ENCODE assay signal across 12 cellular contexts in genomic region chr10:1454428-1454827, GRCh38.
DNase-seq lines count a peak whose midpoint lies in the region; ATAC-seq lines count a peak whose summit lies in the region.
"Had no signal": no experiment of that assay in that cellular context is flagged by ENCODE, and none has a peak within 500 bp of the region (broad histone marks: within the 10 kb centered on the region; RNA-seq: fewer than 3 reads in every experiment).

No MANE protein-coding gene starts in this region.

- intact Hi-C loops in sciatic nerve (cut with DNase I), result no loop called here

- H3K36me3 Mint-ChIP-seq in effector memory CD8-positive, alpha-beta T cell (ENCODE audit: insufficient read depth), result peaks cover 2% of the 10 kb centered on the region

- peak; percentile 99 for ATAC-seq in GM21360 (IDR thresholded peaks at IDR 0.05; ENCODE audit: unreplicated experiment)
- peak; percentile 98 for ATAC-seq in HG03139 (IDR thresholded peaks at IDR 0.05; ENCODE audit: unreplicated experiment)
- ATAC-seq in effector memory CD8-positive, alpha-beta T cell (replicated peaks), result peak; percentile 48
- no peak for ATAC-seq in sciatic nerve
- ATAC-seq: left lobe of liver, upper lobe of right lung had no signal

- no peak overlapping the region for H3K27ac Mint-ChIP-seq in effector memory CD8-positive, alpha-beta T cell

- peaks cover 4 to 5% of the 10 kb centered on the region in 2 donors for H3K4me1 Mint-ChIP-seq in effector memory CD8-positive, alpha-beta T cell (ENCODE audit: low read depth in 2 of 2)

- peaks cover 67 to 74% of the 10 kb centered on the region in 2 donors for H3K27me3 Mint-ChIP-seq in effector memory CD8-positive, alpha-beta T cell

- DNase-seq in NCI-H1417 (lab: John Stamatoyannopoulos, UW), result peak; percentile 20 to 53 (median 22)
- DNase-seq in NCI-H1417 treated with DMSO at 0.1 percent for 48 hours (lab: John Stamatoyannopoulos, UW), result no peak
- no peak for DNase-seq in effector memory CD8-positive, alpha-beta T cell
- DNase-seq in amygdala (lab: John Stamatoyannopoulos, UW), result no peak
- no peak for DNase-seq in sciatic nerve (ENCODE audit: low spot score)
- DNase-seq in NCI-H146 treated with DMSO at 0.1 percent for 48 hours (lab: John Stamatoyannopoulos, UW; ENCODE audit: unreplicated experiment), result no peak
- DNase-seq: effector CD8-positive, alpha-beta T cell; NK-92 treated with Interleukin-12 subunit alpha and Interleukin-12 subunit beta, amount 100 ng/mL, for 24 hours; upper lobe of right lung had no signal

- H3K9me3 Mint-ChIP-seq in effector memory CD8-positive, alpha-beta T cell, result peaks cover 4 to 7% of the 10 kb centered on the region in 2 donors

- no peak overlapping the region for H3K4me3 Mint-ChIP-seq in effector memory CD8-positive, alpha-beta T cell

Comparison
In these comparisons a context has a peak if more than half of its experiments do, and no peak if none do; other contexts are left out.
1. DNase-seq: peak in NCI-H1417 (3 of 3); none in NCI-H1417 treated with DMSO at 0.1 percent for 48 hours (single experiment), effector memory CD8-positive, alpha-beta T cell (0 of 3), amygdala (0 of 56), sciatic nerve (single experiment) and NCI-H146 treated with DMSO at 0.1 percent for 48 hours (single experiment).